In genomic region chrX:155235891-155236290, GRCh38 we compare ENCODE assay signal across 18 cellular contexts. TPM values are rescaled to one million over a fixed set of nuclear protein-coding genes. Genes with fewer than 3 reads are reported as not detected.
"Had no signal": no experiment of that assay in that cellular context is flagged by ENCODE, and none has a peak within 500 bp of the region (broad histone marks: within the 10 kb centered on the region; RNA-seq: fewer than 3 reads in every experiment).

No MANE protein-coding gene starts in this region.

- H3K4me2 ChIP-seq: smooth muscle cell had no signal

- H3K4me3 ChIP-seq: colonic mucosa, gastroesophageal sphincter, heart right ventricle, pancreas, smooth muscle cell, stomach, testis had no signal

- H3K36me3 ChIP-seq: colonic mucosa, pancreas had no signal

- H3K9me3 Mint-ChIP-seq: immature natural killer cell; naive thymus-derived CD8-positive, alpha-beta T cell; stimulated activated effector memory CD8-positive, alpha-beta T cell treated with anti-CD3 and anti-CD28 coated beads, Interleukin-12 subunit alpha, Interleukin-12 subunit beta, amount 100 ng/mL, for 72 hours; type B pancreatic cell had no signal

- DNase-seq: activated CD4-positive, alpha-beta T cell treated with anti-CD3 and anti-CD28 coated beads, Interleukin-2, amount 50 U/mL, for 4 hours; central memory CD4-positive, alpha-beta T cell; colonic mucosa; heart right ventricle; immature natural killer cell; mesendoderm; naive thymus-derived CD8-positive, alpha-beta T cell; pancreas; stimulated activated CD4-positive, alpha-beta T cell treated with anti-CD3 and anti-CD28 coated beads, Interleukin-4, amount 100 ng/mL, for 24 hours; stomach; testis had no signal

- FAIRE-seq: TTC549 had no signal

- H3K27ac ChIP-seq: colonic mucosa, gastroesophageal sphincter, heart right ventricle, pancreas, stomach, testis had no signal

- ATAC-seq: gastroesophageal sphincter; heart right ventricle; naive thymus-derived CD8-positive, alpha-beta T cell; pancreas; sciatic nerve; stimulated activated effector memory CD8-positive, alpha-beta T cell treated with anti-CD3 and anti-CD28 coated beads, Interleukin-12 subunit alpha, Interleukin-12 subunit beta, amount 100 ng/mL, for 72 hours had no signal

- H3K27me3 ChIP-seq: colonic mucosa, gastroesophageal sphincter, heart right ventricle, pancreas, stomach, testis had no signal

- H3K4me3 Mint-ChIP-seq: activated naive CD8-positive, alpha-beta T cell; immature natural killer cell; naive thymus-derived CD8-positive, alpha-beta T cell; stimulated activated effector memory CD8-positive, alpha-beta T cell treated with anti-CD3 and anti-CD28 coated beads, Interleukin-12 subunit alpha, Interleukin-12 subunit beta, amount 100 ng/mL, for 72 hours; type B pancreatic cell had no signal

- H3K27ac Mint-ChIP-seq: activated naive CD8-positive, alpha-beta T cell; immature natural killer cell; stimulated activated effector memory CD8-positive, alpha-beta T cell treated with anti-CD3 and anti-CD28 coated beads, Interleukin-12 subunit alpha, Interleukin-12 subunit beta, amount 100 ng/mL, for 72 hours; type B pancreatic cell had no signal

- H3K4me1 ChIP-seq: colonic mucosa, gastroesophageal sphincter, heart right ventricle, pancreas, stomach, testis had no signal

- H3K27me3 Mint-ChIP-seq: activated naive CD8-positive, alpha-beta T cell; naive thymus-derived CD8-positive, alpha-beta T cell; type B pancreatic cell had no signal

- H3K9me3 ChIP-seq: colonic mucosa, gastroesophageal sphincter, heart right ventricle, pancreas, stomach, testis had no signal

RNA-seq across cellular contexts. Expression of gene RAB39B, which starts 28.4 kb away (rescaled TPM):
- polyA plus RNA-seq: smooth muscle cell had no signal
